9 cellular contexts compared by ENCODE assay signal in genomic region chr13:33761744-33762143, GRCh38. TPM values are rescaled to one million over a fixed set of nuclear protein-coding genes. Genes with fewer than 3 reads are reported as not detected.
A peak's percentile ranks its signal among the peaks of the same experiment; 100 is the strongest.
DNase-seq lines count a peak whose midpoint lies in the region; TF ChIP-seq lines count a peak whose summit lies in the region.
"Had no signal": no experiment of that assay in that cellular context is flagged by ENCODE, and none has a peak within 500 bp of the region (broad histone marks: within the 10 kb centered on the region; RNA-seq: fewer than 3 reads in every experiment).

No MANE protein-coding gene starts in this region.

- no peaks in the 10 kb centered on the region for H3K27me3 ChIP-seq in prostate gland (replicated peaks; ENCODE audit: insufficient read depth)

- no peaks in the 10 kb centered on the region for H3K36me3 ChIP-seq in prostate gland

- H3K9me3 ChIP-seq in prostate gland, result no peaks in the 10 kb centered on the region

- TF ChIP-seq POLR2A in prostate gland (IDR thresholded peaks at IDR 0.05) (no peak), lower leg skin (IDR thresholded peaks at IDR 0.05) (no peak)

- peak overlapping the region; percentile 19 to 49 for H3K27ac ChIP-seq in prostate gland
- H3K27ac ChIP-seq: parathyroid adenoma had no signal

- TF ChIP-seq CTCF in cardiac fibroblast (IDR thresholded peaks at IDR 0.05; ENCODE audit: low read depth, low read length) (peak; percentile 2), prostate gland (IDR thresholded peaks at IDR 0.05) (peak in 1 of 4 experiments; percentile 24), lower leg skin (IDR thresholded peaks at IDR 0.05) (no peak)

- peak; percentile 44 for DNase-seq in NCI-H2171 treated with DMSO at 0.1 percent for 48 hours (lab: John Stamatoyannopoulos, UW)
- no peak for DNase-seq in NCI-H2171 (lab: John Stamatoyannopoulos, UW)
- DNase-seq in NCI-H526 treated with DMSO at 0.1 percent for 48 hours (lab: John Stamatoyannopoulos, UW), result peak; percentile 99
- peak in 1 of 2 donors; percentile 4 for DNase-seq in cardiac fibroblast (ENCODE audit: low read depth in 2 of 2)
- peak; percentile 17 for DNase-seq in prostate gland (ENCODE audit: low spot score)
- no peak for DNase-seq in activated effector memory CD4-positive, alpha-beta T cell treated with anti-CD3 and anti-CD28 coated beads, Interleukin-2, amount 50 U/mL, for 16 hours
- DNase-seq in KG1 (lab: John Stamatoyannopoulos, UW), result no peak
- DNase-seq in lower leg skin (ENCODE audit: low spot score in 2 of 2), result no peak

- intact Hi-C loops in prostate gland (cut with DNase I) (no loop called here), lower leg skin (cut with DNase I; ENCODE audit: low total_unique reads) (no loop called here)

- no peaks in the 10 kb centered on the region for H3K4me1 ChIP-seq in prostate gland (replicated peaks)
- H3K4me1 ChIP-seq: parathyroid adenoma had no signal

- 29% methylated on average over 6 of the region's 6 CpGs for WGBS in prostate gland
- 24 to 28% methylated on average over 6 of the region's 6 CpGs for WGBS in lower leg skin, 2 donors

- H3K4me3 ChIP-seq in cardiac fibroblast (replicated peaks in 1 of 2; ENCODE audit: low read depth in 2 of 2, low read length in 2 of 2) (no peak overlapping the region), prostate gland (no peak overlapping the region), lower leg skin (ENCODE audit: low read depth, poor library complexity, severe bottlenecking) (no peak overlapping the region)

RNA-seq across cellular contexts. Expression of gene RFC3, which starts 56.2 kb away (rescaled TPM):
- total RNA-seq in prostate gland (10 to 100 TPM; 11.2 to 16.3 TPM), lower leg skin (1 to 10 TPM; 6.5 to 9.9 (median 8.8) TPM)

Comparison
In these comparisons a context has a peak if more than half of its experiments do, and no peak if none do; other contexts are left out.
1. DNase-seq: peak in NCI-H2171 treated with DMSO at 0.1 percent for 48 hours (single experiment), NCI-H526 treated with DMSO at 0.1 percent for 48 hours (single experiment) and prostate gland (single experiment); none in NCI-H2171 (single experiment), activated effector memory CD4-positive, alpha-beta T cell treated with anti-CD3 and anti-CD28 coated beads, Interleukin-2, amount 50 U/mL, for 16 hours (single experiment), KG1 (single experiment) and lower leg skin (0 of 2).